Comparison of ENCODE assay signal across 8 cellular contexts in genomic region chr22:21982338-21982965, GRCh38. TPM values are rescaled to one million over a fixed set of nuclear protein-coding genes. Genes with fewer than 3 reads are reported as not detected.
DNase-seq lines count a peak whose midpoint lies in the region; ATAC-seq and TF ChIP-seq lines count a peak whose summit lies in the region.

A gene with protein sequence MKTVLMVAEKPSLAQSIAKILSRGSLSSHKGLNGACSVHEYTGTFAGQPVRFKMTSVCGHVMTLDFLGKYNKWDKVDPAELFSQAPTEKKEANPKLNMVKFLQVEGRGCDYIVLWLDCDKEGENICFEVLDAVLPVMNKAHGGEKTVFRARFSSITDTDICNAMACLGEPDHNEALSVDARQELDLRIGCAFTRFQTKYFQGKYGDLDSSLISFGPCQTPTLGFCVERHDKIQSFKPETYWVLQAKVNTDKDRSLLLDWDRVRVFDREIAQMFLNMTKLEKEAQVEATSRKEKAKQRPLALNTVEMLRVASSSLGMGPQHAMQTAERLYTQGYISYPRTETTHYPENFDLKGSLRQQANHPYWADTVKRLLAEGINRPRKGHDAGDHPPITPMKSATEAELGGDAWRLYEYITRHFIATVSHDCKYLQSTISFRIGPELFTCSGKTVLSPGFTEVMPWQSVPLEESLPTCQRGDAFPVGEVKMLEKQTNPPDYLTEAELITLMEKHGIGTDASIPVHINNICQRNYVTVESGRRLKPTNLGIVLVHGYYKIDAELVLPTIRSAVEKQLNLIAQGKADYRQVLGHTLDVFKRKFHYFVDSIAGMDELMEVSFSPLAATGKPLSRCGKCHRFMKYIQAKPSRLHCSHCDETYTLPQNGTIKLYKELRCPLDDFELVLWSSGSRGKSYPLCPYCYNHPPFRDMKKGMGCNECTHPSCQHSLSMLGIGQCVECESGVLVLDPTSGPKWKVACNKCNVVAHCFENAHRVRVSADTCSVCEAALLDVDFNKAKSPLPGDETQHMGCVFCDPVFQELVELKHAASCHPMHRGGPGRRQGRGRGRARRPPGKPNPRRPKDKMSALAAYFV (minus strand): TSS chr22:21982787. CDS start chr22:21975709, 7,078 bp downstream.

- no peaks in the 10 kb centered on the region for H3K9me3 Mint-ChIP-seq in activated CD8-positive, alpha-beta T cell treated with anti-CD3 and anti-CD28 coated beads for 36 hours

- peaks cover 2% of the 10 kb centered on the region for H3K36me3 Mint-ChIP-seq in activated CD8-positive, alpha-beta T cell treated with anti-CD3 and anti-CD28 coated beads for 36 hours (ENCODE audit: low read depth)

- no peaks in the 10 kb centered on the region for H3K9me3 ChIP-seq in ectodermal cell (ENCODE audit: control insufficient read depth, low read length)
- H3K9me3 ChIP-seq in lower lobe of right lung = no peaks in the 10 kb centered on the region

- POLR2A ChIA-PET in activated CD8-positive, alpha-beta T cell treated with anti-CD3 and anti-CD28 coated beads for 36 hours (lab: Charles Lee) = interaction anchor here (0.7 to 2.7 kb wide), 4 partner anchors 10 to 116 kb away, joined by 3 to 14 read pairs (median 4); no protein-coding TSS in a partner anchor

- 0 to 1% methylated on average over 54 of the region's 54 CpGs for WGBS in ectodermal cell, 2 experiments

- peak; percentile 66 for ATAC-seq in HG03342 (IDR thresholded peaks at IDR 0.05; ENCODE audit: unreplicated experiment)
- peak; percentile 97 for ATAC-seq in activated CD8-positive, alpha-beta T cell treated with anti-CD3 and anti-CD28 coated beads for 36 hours
- ATAC-seq in lower lobe of right lung = peak; percentile 93 to 94
- no peak for ATAC-seq in HG03159 (IDR thresholded peaks at IDR 0.05; ENCODE audit: unreplicated experiment)

- CTCF ChIA-PET in activated CD8-positive, alpha-beta T cell treated with anti-CD3 and anti-CD28 coated beads for 36 hours (lab: Charles Lee) = interaction anchor here (1.0 to 2.7 kb wide), 4 partner anchors 9 to 30 kb away, joined by 4 to 27 read pairs (median 9); partner anchors contain the start of gene PPM1F

- peak within 1 kb of the TSS; percentile 88 for H3K4me3 Mint-ChIP-seq in activated CD8-positive, alpha-beta T cell treated with anti-CD3 and anti-CD28 coated beads for 36 hours

- H3K4me3 ChIP-seq in GM08714 (ENCODE audit: low read length) (peak within 1 kb of the TSS; percentile 95), ectodermal cell (ENCODE audit: insufficient read depth, low read depth, low read length) (peak within 1 kb of the TSS; percentile 90), lower lobe of right lung (peak within 1 kb of the TSS; percentile 94)

- intact Hi-C loops in activated CD8-positive, alpha-beta T cell treated with anti-CD3 and anti-CD28 coated beads for 36 hours (cut with micrococcal nuclease) = no loop called here
- intact Hi-C loops in lower lobe of right lung (cut with DNase I) = no loop called here

- TF ChIP-seq CTCF in activated CD8-positive, alpha-beta T cell treated with anti-CD3 and anti-CD28 coated beads for 36 hours (IDR thresholded peaks at IDR 0.05) = no peak
- no peak for TF ChIP-seq CTCF in lower lobe of right lung (IDR thresholded peaks at IDR 0.05)

- H3K36me3 ChIP-seq in ectodermal cell (ENCODE audit: control insufficient read depth, insufficient read depth, low read length) (no peaks in the 10 kb centered on the region), lower lobe of right lung (no peaks in the 10 kb centered on the region)

- H3K27ac ChIP-seq in ectodermal cell (ENCODE audit: insufficient read depth, low read depth, low read length, poor library complexity, severe bottlenecking) = peak within 1 kb of the TSS; percentile 55
- H3K27ac ChIP-seq in lower lobe of right lung = peak within 1 kb of the TSS; percentile 86

- peaks cover 35% of the 10 kb centered on the region for H3K4me1 Mint-ChIP-seq in activated CD8-positive, alpha-beta T cell treated with anti-CD3 and anti-CD28 coated beads for 36 hours (ENCODE audit: low read depth)

- peaks cover under 1% of the 10 kb centered on the region for H3K27me3 ChIP-seq in ectodermal cell (ENCODE audit: control insufficient read depth, insufficient read depth, low read length, poor library complexity, severe bottlenecking)
- H3K27me3 ChIP-seq in lower lobe of right lung (ENCODE audit: low read depth) = no peaks in the 10 kb centered on the region

- peak within 1 kb of the TSS; percentile 83 for H3K27ac Mint-ChIP-seq in activated CD8-positive, alpha-beta T cell treated with anti-CD3 and anti-CD28 coated beads for 36 hours

- peak; percentile 83 for DNase-seq in NCI-H82 (lab: John Stamatoyannopoulos, UW)
- peak; percentile 86 for DNase-seq in activated CD8-positive, alpha-beta T cell treated with anti-CD3 and anti-CD28 coated beads for 36 hours
- peak; percentile 88 for DNase-seq in lower lobe of right lung
- DNase-seq in stimulated activated CD4-positive, alpha-beta T cell treated with anti-CD3 and anti-CD28 coated beads, Interleukin-4, amount 100 ng/mL, for 48 hours (ENCODE audit: low read depth in 2 of 2) = peak; percentile 79 to 83

- H3K4me1 ChIP-seq in ectodermal cell (ENCODE audit: control insufficient read depth, insufficient read depth, low read length) (peaks cover 7% of the 10 kb centered on the region), lower lobe of right lung (peaks cover 26% of the 10 kb centered on the region)

- no peaks in the 10 kb centered on the region for H3K27me3 Mint-ChIP-seq in activated CD8-positive, alpha-beta T cell treated with anti-CD3 and anti-CD28 coated beads for 36 hours

RNA-seq across cellular contexts. Expression of the gene that starts here (rescaled TPM):
- 10 to 100 TPM; 33.6 to 34.0 TPM for total RNA-seq in activated CD8-positive, alpha-beta T cell treated with anti-CD3 and anti-CD28 coated beads for 36 hours
- polyA plus RNA-seq in ectodermal cell (2013, experiment 1 of 4) = 61.4 TPM
- 53.2 TPM for polyA plus RNA-seq in ectodermal cell (2013, experiment 2 of 4)
- polyA plus RNA-seq in ectodermal cell (2013, experiment 3 of 4) = 45.1 TPM
- 51.7 TPM for polyA plus RNA-seq in ectodermal cell (2013, experiment 4 of 4)
- total RNA-seq in lower lobe of right lung = 32.1 TPM
